ENCODE assay signal across 24 cellular contexts in the genomic region with DNA sequence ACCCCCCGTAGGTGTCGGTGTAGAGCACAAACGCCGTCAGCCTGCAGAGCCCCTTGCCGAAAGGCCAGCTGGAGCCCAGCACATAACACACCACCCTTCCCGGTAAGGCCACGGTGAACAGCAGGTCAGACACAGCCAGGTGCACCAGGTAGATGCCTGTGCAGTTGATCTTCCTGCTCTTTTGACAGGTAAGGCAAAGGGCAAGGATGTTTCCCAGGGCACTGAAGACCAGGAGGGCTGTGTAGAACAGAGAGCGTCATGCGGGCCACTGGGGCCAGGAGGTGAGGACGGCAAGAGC.
A peak's percentile ranks its signal among the peaks of the same experiment; 100 is the strongest.
DNase-seq lines count a peak whose midpoint lies in the region; ATAC-seq and TF ChIP-seq lines count a peak whose summit lies in the region.
"Had no signal": no experiment of that assay in that cellular context is flagged by ENCODE, and none has a peak within 500 bp of the region (broad histone marks: within the 10 kb centered on the region; RNA-seq: fewer than 3 reads in every experiment).

No MANE protein-coding gene starts in this region.

- H3K27me3 Mint-ChIP-seq in dendritic cell treated with granulocyte-macrophage colony-stimulating factor and Interleukin-4, amounts not matched to agents 40 ng/mL and 50 ng/mL, for 4 days: peaks cover 2% of the 10 kb centered on the region
- no peaks in the 10 kb centered on the region for H3K27me3 Mint-ChIP-seq in naive thymus-derived CD4-positive, alpha-beta T cell
- H3K27me3 Mint-ChIP-seq in endodermal cell (ENCODE audit: insufficient read depth): peaks cover 10% of the 10 kb centered on the region
- H3K27me3 Mint-ChIP-seq: CD4-positive, alpha-beta T cell had no signal

- POLR2A ChIA-PET in naive thymus-derived CD4-positive, alpha-beta T cell (lab: Charles Lee): interaction anchor here (0.7 to 8.9 kb wide), 4 partner anchors 10 to 64 kb away, joined by 3 to 64 read pairs (median 3); no protein-coding TSS in a partner anchor

- ATAC-seq in naive thymus-derived CD4-positive, alpha-beta T cell: no peak
- no peak for ATAC-seq in mucosa of descending colon
- ATAC-seq: A549, GM12878, GM23338 had no signal

- peaks cover 4 to 23% of the 10 kb centered on the region in 2 donors for H3K4me1 ChIP-seq in naive thymus-derived CD4-positive, alpha-beta T cell (ENCODE audit: control insufficient read depth in 2 of 2, insufficient read depth in 2 of 2, low read length in 2 of 2)
- peaks cover 5% of the 10 kb centered on the region for H3K4me1 ChIP-seq in mucosa of descending colon (ENCODE audit: low read depth)
- no peaks in the 10 kb centered on the region for H3K4me1 ChIP-seq in endodermal cell (ENCODE audit: control insufficient read depth, insufficient read depth, low read length)
- H3K4me1 ChIP-seq: A549, BE2C, HAP-1 had no signal

- WGBS in endodermal cell (ENCODE audit: insufficient coverage in 1 of 2, insufficient read length in 1 of 2), 2 experiments: 92 to 96% methylated on average over 6 to 10 of the region's 10 CpGs

- no peak overlapping the region for H3K4me3 Mint-ChIP-seq in dendritic cell treated with granulocyte-macrophage colony-stimulating factor and Interleukin-4, amounts not matched to agents 40 ng/mL and 50 ng/mL, for 4 days
- peak overlapping the region in 1 of 10 donors; percentile 38 for H3K4me3 Mint-ChIP-seq in naive thymus-derived CD4-positive, alpha-beta T cell
- H3K4me3 Mint-ChIP-seq in endodermal cell: no peak overlapping the region
- H3K4me3 Mint-ChIP-seq: CD4-positive, alpha-beta T cell; CD8-positive, alpha-beta memory T cell; GM23338; HFFc6 had no signal

- H3K27ac ChIP-seq in naive thymus-derived CD4-positive, alpha-beta T cell (ENCODE audit: low read depth, low read length): peak overlapping the region; percentile 29
- H3K27ac ChIP-seq in endodermal cell (ENCODE audit: low read depth, low read length): no peak overlapping the region
- H3K27ac ChIP-seq: A549 had no signal

- CTCF ChIA-PET in naive thymus-derived CD4-positive, alpha-beta T cell (lab: Charles Lee): interaction anchor here (1.2 kb wide), 1 partner anchor 10 kb away, joined by 4 read pairs; no protein-coding TSS in a partner anchor

- H3K27ac Mint-ChIP-seq in dendritic cell treated with granulocyte-macrophage colony-stimulating factor and Interleukin-4, amounts not matched to agents 40 ng/mL and 50 ng/mL, for 4 days: peak overlapping the region; percentile 94
- H3K27ac Mint-ChIP-seq in naive thymus-derived CD4-positive, alpha-beta T cell: peak overlapping the region in 6 of 9 donors; percentile 27 to 89 (median 73)
- H3K27ac Mint-ChIP-seq in endodermal cell: no peak overlapping the region
- H3K27ac Mint-ChIP-seq: CD14-positive monocyte; CD4-positive, alpha-beta T cell; CD8-positive, alpha-beta memory T cell; GM23338; HFFc6 had no signal

- H3K9me3 Mint-ChIP-seq in dendritic cell treated with granulocyte-macrophage colony-stimulating factor and Interleukin-4, amounts not matched to agents 40 ng/mL and 50 ng/mL, for 4 days: no peaks in the 10 kb centered on the region
- peaks cover 0 to 8% (median 0%) of the 10 kb centered on the region in 11 donors for H3K9me3 Mint-ChIP-seq in naive thymus-derived CD4-positive, alpha-beta T cell
- peaks cover 3% of the 10 kb centered on the region for H3K9me3 Mint-ChIP-seq in endodermal cell
- H3K9me3 Mint-ChIP-seq: CD4-positive, alpha-beta T cell had no signal

- peaks cover 0 to 4% (median 0%) of the 10 kb centered on the region in 3 experiments for H3K9me3 ChIP-seq in naive thymus-derived CD4-positive, alpha-beta T cell (ENCODE audit: control insufficient read depth in 2 of 3, low read length in 3 of 3)
- H3K9me3 ChIP-seq in mucosa of descending colon: no peaks in the 10 kb centered on the region
- H3K9me3 ChIP-seq in endodermal cell (ENCODE audit: control insufficient read depth, low read length): no peaks in the 10 kb centered on the region
- H3K9me3 ChIP-seq: A549, BE2C, HAP-1 had no signal

- no peaks in the 10 kb centered on the region for H3K27me3 ChIP-seq in naive thymus-derived CD4-positive, alpha-beta T cell (ENCODE audit: control insufficient read depth in 2 of 2, insufficient read depth in 2 of 2, low read length in 2 of 2)
- H3K27me3 ChIP-seq in endodermal cell (ENCODE audit: control insufficient read depth, insufficient read depth, low read length, poor library complexity, severe bottlenecking): no peaks in the 10 kb centered on the region
- H3K27me3 ChIP-seq: BLaER1 treated with 17β-estradiol and CSF1 and Interleukin-3, amounts not matched to agents 10 nM and 100 nM had no signal

- intact Hi-C loops in dendritic cell treated with granulocyte-macrophage colony-stimulating factor and Interleukin-4, amounts not matched to agents 40 ng/mL and 50 ng/mL, for 4 days (cut with micrococcal nuclease): no loop called here
- intact Hi-C loops in naive thymus-derived CD4-positive, alpha-beta T cell (cut with micrococcal nuclease): no loop called here
- intact Hi-C loops in mucosa of descending colon (cut with DNase I, micrococcal nuclease): no loop called here

- no peak overlapping the region for H3K9ac ChIP-seq in endodermal cell (ENCODE audit: extremely low read depth, low read length, poor library complexity, severe bottlenecking)
- H3K9ac ChIP-seq: BLaER1 treated with 17β-estradiol and CSF1 and Interleukin-3, amounts not matched to agents 10 nM and 100 nM had no signal

- H3K36me3 Mint-ChIP-seq in dendritic cell treated with granulocyte-macrophage colony-stimulating factor and Interleukin-4, amounts not matched to agents 40 ng/mL and 50 ng/mL, for 4 days (ENCODE audit: low read depth): no peaks in the 10 kb centered on the region
- H3K36me3 Mint-ChIP-seq in naive thymus-derived CD4-positive, alpha-beta T cell: peaks cover 8 to 51% (median 25%) of the 10 kb centered on the region in 5 donors
- H3K36me3 Mint-ChIP-seq in endodermal cell (ENCODE audit: low read depth): no peaks in the 10 kb centered on the region
- H3K36me3 Mint-ChIP-seq: CD8-positive, alpha-beta memory T cell had no signal

- DNase-seq in activated effector memory CD4-positive, alpha-beta T cell treated with anti-CD3 and anti-CD28 coated beads, Interleukin-2, amount 50 U/mL, for 16 hours: peak; percentile 56
- DNase-seq in activated effector memory CD4-positive, alpha-beta T cell treated with Interleukin-2 at 50 U/mL for 16 hours: no peak
- no peak for DNase-seq in naive thymus-derived CD4-positive, alpha-beta T cell
- DNase-seq in mucosa of descending colon (no peak), NAMALWA (ENCODE audit: low spot score) (no peak), endodermal cell (no peak)
- DNase-seq: 8988T; ACHN; AML-193; BE2C; CD8-positive, alpha-beta memory T cell; DMS 273 treated with DMSO at 0.1 percent for 48 hours; DMS79; EL; GDM1; HFFc6 had no signal

- H3K4me1 Mint-ChIP-seq in dendritic cell treated with granulocyte-macrophage colony-stimulating factor and Interleukin-4, amounts not matched to agents 40 ng/mL and 50 ng/mL, for 4 days (ENCODE audit: low read depth): peaks cover 68% of the 10 kb centered on the region
- peaks cover 20 to 75% (median 45%) of the 10 kb centered on the region in 7 donors for H3K4me1 Mint-ChIP-seq in naive thymus-derived CD4-positive, alpha-beta T cell
- H3K4me1 Mint-ChIP-seq in endodermal cell: peaks cover 2% of the 10 kb centered on the region

- TF ChIP-seq CTCF in mucosa of descending colon (IDR thresholded peaks at IDR 0.05) (no peak), endodermal cell (conservative IDR thresholded peaks at IDR 0.05) (no peak)

- peaks cover 0 to 24% (median 0%) of the 10 kb centered on the region in 3 experiments for H3K36me3 ChIP-seq in naive thymus-derived CD4-positive, alpha-beta T cell (ENCODE audit: control insufficient read depth in 2 of 3, insufficient read depth in 3 of 3, low read length in 3 of 3)
- no peaks in the 10 kb centered on the region for H3K36me3 ChIP-seq in mucosa of descending colon (ENCODE audit: low read depth)
- no peaks in the 10 kb centered on the region for H3K36me3 ChIP-seq in endodermal cell (ENCODE audit: control insufficient read depth, insufficient read depth, low read length)
- H3K36me3 ChIP-seq: BE2C; BLaER1 treated with 17β-estradiol and CSF1 and Interleukin-3, amounts not matched to agents 10 nM and 100 nM; HAP-1 had no signal

- H3K4me3 ChIP-seq in naive thymus-derived CD4-positive, alpha-beta T cell (ENCODE audit: low read length): no peak overlapping the region
- H3K4me3 ChIP-seq in mucosa of descending colon (no peak overlapping the region), endodermal cell (ENCODE audit: low read length) (no peak overlapping the region)
- H3K4me3 ChIP-seq: A549; BLaER1 treated with 17β-estradiol and CSF1 and Interleukin-3, amounts not matched to agents 10 nM and 100 nM; GM12878; GM23338; HAP-1 had no signal
